ENCODE assay signal across 16 cellular contexts in genomic region chr7:50226669-50227068, GRCh38.
DNase-seq lines count a peak whose midpoint lies in the region; ATAC-seq and TF ChIP-seq lines count a peak whose summit lies in the region.
"Had no signal": no experiment of that assay in that cellular context is flagged by ENCODE, and none has a peak within 500 bp of the region (broad histone marks: within the 10 kb centered on the region; RNA-seq: fewer than 3 reads in every experiment).

No MANE protein-coding gene starts in this region.

- H3K4me1 Mint-ChIP-seq in CD8-positive, alpha-beta memory T cell = peaks cover 33 to 38% (median 38%) of the 10 kb centered on the region in 3 donors
- peaks cover 39% of the 10 kb centered on the region for H3K4me1 Mint-ChIP-seq in activated naive CD8-positive, alpha-beta T cell treated with anti-CD3 and anti-CD28 coated beads, Interleukin-2, amount 10 ng/mL, durations not matched to agents 7 days and 5 days

- H3K27ac Mint-ChIP-seq in CD8-positive, alpha-beta memory T cell = peak overlapping the region in 7 of 8 donors; percentile 39 to 91 (median 75)
- H3K27ac Mint-ChIP-seq in activated naive CD8-positive, alpha-beta T cell treated with anti-CD3 and anti-CD28 coated beads, Interleukin-2, amount 10 ng/mL, durations not matched to agents 7 days and 5 days = peak overlapping the region; percentile 89
- H3K27ac Mint-ChIP-seq: HFFc6, immature natural killer cell had no signal

- no peak overlapping the region for H3K27ac ChIP-seq in CD8-positive, alpha-beta memory T cell (ENCODE audit: low read depth, low read length)
- H3K27ac ChIP-seq: foreskin keratinocyte had no signal

- H3K36me3 Mint-ChIP-seq in CD8-positive, alpha-beta memory T cell = peaks cover 1 to 36% (median 9%) of the 10 kb centered on the region in 3 donors
- peaks cover 33% of the 10 kb centered on the region for H3K36me3 Mint-ChIP-seq in activated naive CD8-positive, alpha-beta T cell treated with anti-CD3 and anti-CD28 coated beads, Interleukin-2, amount 10 ng/mL, durations not matched to agents 7 days and 5 days

- no peaks in the 10 kb centered on the region for H3K27me3 ChIP-seq in CD8-positive, alpha-beta memory T cell (ENCODE audit: insufficient read depth, low read length, poor library complexity, severe bottlenecking)
- H3K27me3 ChIP-seq: foreskin keratinocyte had no signal

- POLR2A ChIA-PET in CD8-positive, alpha-beta memory T cell (lab: Charles Lee) = interaction anchor here (0.7 to 1.2 kb wide), 6 partner anchors 13 to 148 kb away, joined by 3 to 4 read pairs (median 3); no protein-coding TSS in a partner anchor
- POLR2A ChIA-PET in activated naive CD8-positive, alpha-beta T cell treated with anti-CD3 and anti-CD28 coated beads, Interleukin-2, amount 10 ng/mL, durations not matched to agents 7 days and 5 days (lab: Charles Lee) = interaction anchor here (0.7 to 5.3 kb wide), 7 partner anchors 10 to 84 kb away, joined by 3 to 35 read pairs (median 8); partner anchors contain the start of gene IKZF1

- H3K4me1 ChIP-seq in CD8-positive, alpha-beta memory T cell (ENCODE audit: insufficient read depth, low read length) = peaks cover 28% of the 10 kb centered on the region
- H3K4me1 ChIP-seq: foreskin keratinocyte had no signal

- H3K4me3 ChIP-seq in CD8-positive, alpha-beta memory T cell (ENCODE audit: low read length) = peak overlapping the region; percentile 29

- H3K9me3 Mint-ChIP-seq in CD8-positive, alpha-beta memory T cell = peaks cover 18 to 40% (median 26%) of the 10 kb centered on the region in 5 donors
- H3K9me3 Mint-ChIP-seq in activated naive CD8-positive, alpha-beta T cell treated with anti-CD3 and anti-CD28 coated beads, Interleukin-2, amount 10 ng/mL, durations not matched to agents 7 days and 5 days = peaks cover 13% of the 10 kb centered on the region

- CTCF ChIA-PET in CD8-positive, alpha-beta memory T cell (lab: Charles Lee) = interaction anchor here (1.3 to 5.1 kb wide), 6 partner anchors 16 to 86 kb away, joined by 3 to 27 read pairs (median 7); partner anchors contain the start of gene IKZF1

- ATAC-seq in activated naive CD8-positive, alpha-beta T cell treated with anti-CD3 and anti-CD28 coated beads, Interleukin-2, amount 10 ng/mL, durations not matched to agents 7 days and 5 days (ENCODE audit: low read depth) = peak; percentile 46
- no peak for ATAC-seq in HG03280 (IDR thresholded peaks at IDR 0.05; ENCODE audit: unreplicated experiment)
- ATAC-seq: foreskin keratinocyte had no signal

- H3K27me3 Mint-ChIP-seq in CD8-positive, alpha-beta memory T cell = no peaks in the 10 kb centered on the region
- H3K27me3 Mint-ChIP-seq in activated naive CD8-positive, alpha-beta T cell treated with anti-CD3 and anti-CD28 coated beads, Interleukin-2, amount 10 ng/mL, durations not matched to agents 7 days and 5 days = no peaks in the 10 kb centered on the region

- H3K4me3 Mint-ChIP-seq in CD8-positive, alpha-beta memory T cell = peak overlapping the region; percentile 26 to 87 (median 73)
- peak overlapping the region; percentile 64 for H3K4me3 Mint-ChIP-seq in activated naive CD8-positive, alpha-beta T cell treated with anti-CD3 and anti-CD28 coated beads, Interleukin-2, amount 10 ng/mL, durations not matched to agents 7 days and 5 days
- H3K4me3 Mint-ChIP-seq: HFFc6 had no signal

- no peak for DNase-seq in CD8-positive, alpha-beta memory T cell
- DNase-seq in GM13977 (ENCODE audit: low spot score) = peak; percentile 11
- DNase-seq in NCI-H524 treated with DMSO at 0.1 percent for 48 hours (lab: John Stamatoyannopoulos, UW) = peak; percentile 80
- DNase-seq in activated naive CD8-positive, alpha-beta T cell treated with anti-CD3 and anti-CD28 coated beads, Interleukin-2, amount 10 ng/mL, durations not matched to agents 7 days and 5 days = no peak
- DNase-seq in epidermal melanocyte (ENCODE audit: insufficient read length, low spot score) = no peak
- DNase-seq in SIG-M5 treated with dmso at 0.1 percent for 504 hours (lab: John Stamatoyannopoulos, UW; ENCODE audit: unreplicated experiment) = no peak
- DNase-seq: effector CD8-positive, alpha-beta T cell; foreskin keratinocyte; HFFc6; immature natural killer cell; mesendoderm; NCI-H1105 treated with DMSO at 0.1 percent for 48 hours; NCI-H526 treated with DMSO at 0.1 percent for 48 hours; occipital lobe; T1000 had no signal

- peaks cover 14% of the 10 kb centered on the region for H3K9me3 ChIP-seq in CD8-positive, alpha-beta memory T cell (ENCODE audit: low read length)

- H3K36me3 ChIP-seq in CD8-positive, alpha-beta memory T cell (ENCODE audit: insufficient read depth, low read length) = no peaks in the 10 kb centered on the region

- in situ Hi-C loops in GM13977 (cut with MboI; ENCODE audit: low pct_unique_long_range_greater_than_20kb, low sequenced_read_pairs, unreplicated experiment) = no loop called here

- no peak for TF ChIP-seq CTCF in GM13977 (IDR thresholded peaks at IDR 0.05; ENCODE audit: extremely low read depth, insufficient read depth, missing control alignments)

Comparison
In these comparisons a context has a peak if more than half of its experiments do, and no peak if none do; other contexts are left out.
1. DNase-seq: peak in GM13977 (single experiment) and NCI-H524 treated with DMSO at 0.1 percent for 48 hours (single experiment); none in CD8-positive, alpha-beta memory T cell (0 of 5), activated naive CD8-positive, alpha-beta T cell treated with anti-CD3 and anti-CD28 coated beads, Interleukin-2, amount 10 ng/mL, durations not matched to agents 7 days and 5 days (single experiment), epidermal melanocyte (single experiment) and SIG-M5 treated with dmso at 0.1 percent for 504 hours (single experiment).